ENCODE assay signal across 23 cellular contexts in the genomic region with DNA sequence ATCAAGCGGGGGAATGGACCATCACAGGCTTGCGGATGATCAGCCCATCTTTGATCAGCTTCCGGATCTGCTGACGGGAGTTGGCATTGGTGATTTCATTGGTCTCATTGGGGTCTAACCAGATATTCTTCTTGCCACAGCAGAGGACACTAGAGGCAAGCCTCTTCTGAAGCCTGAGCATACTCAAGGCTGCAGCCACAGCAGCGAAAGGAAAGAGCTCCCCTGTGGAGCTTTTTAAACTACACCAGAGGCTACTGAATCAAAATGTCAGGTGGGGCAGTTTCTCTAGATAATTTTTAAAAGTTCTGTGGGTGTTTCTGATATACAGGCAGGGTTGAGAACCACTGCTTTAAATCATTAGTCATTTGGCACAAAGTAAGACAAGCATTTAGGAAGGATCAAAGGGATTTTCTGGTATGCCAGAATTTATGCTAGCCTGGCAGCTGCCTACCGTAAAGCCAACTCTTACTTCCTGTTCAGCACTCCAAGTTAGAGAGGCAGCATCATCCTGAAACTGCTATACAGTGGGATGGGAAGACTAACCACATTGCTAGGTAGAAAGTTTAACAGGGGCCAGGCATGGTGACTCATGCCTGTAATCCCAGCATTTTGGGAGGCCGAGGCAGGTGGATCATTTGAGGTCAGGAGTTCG. TPM values are rescaled to one million over a fixed set of nuclear protein-coding genes. Genes with fewer than 3 reads are reported as not detected.
DNase-seq lines count a peak whose midpoint lies in the region; ATAC-seq and TF ChIP-seq lines count a peak whose summit lies in the region.
"Had no signal": no experiment of that assay in that cellular context is flagged by ENCODE, and none has a peak within 500 bp of the region (broad histone marks: within the 10 kb centered on the region; RNA-seq: fewer than 3 reads in every experiment).

No MANE protein-coding gene starts in this region.

- no peaks in the 10 kb centered on the region for H3F3A ChIP-seq in smooth muscle cell (ENCODE audit: low read depth)

- H3K4me1 ChIP-seq in colonic mucosa, result no peaks in the 10 kb centered on the region
- peaks cover 11% of the 10 kb centered on the region for H3K4me1 ChIP-seq in osteoblast (ENCODE audit: insufficient read depth, low read length)
- H3K4me1 ChIP-seq in smooth muscle cell (ENCODE audit: low read depth), result peaks cover 4% of the 10 kb centered on the region
- H3K4me1 ChIP-seq: uterus had no signal

- H3K27me3 ChIP-seq in colonic mucosa (no peaks in the 10 kb centered on the region), osteoblast (ENCODE audit: insufficient read depth, low read length) (no peaks in the 10 kb centered on the region), smooth muscle cell (ENCODE audit: low read depth) (no peaks in the 10 kb centered on the region)
- H3K27me3 ChIP-seq: BLaER1, heart left ventricle, spleen, uterus had no signal

- H3K4me2 ChIP-seq in osteoblast (ENCODE audit: insufficient read depth, low read length) (peak overlapping the region; percentile 43), smooth muscle cell (no peak overlapping the region)
- H3K4me2 ChIP-seq: BLaER1 had no signal

- WGBS in smooth muscle cell (ENCODE audit: low lambda C conversion rate), result 92% methylated on average over 8 of the region's 8 CpGs

- H3K27ac ChIP-seq in colonic mucosa, result peak overlapping the region; percentile 58
- H3K27ac ChIP-seq in osteoblast (ENCODE audit: low read depth, low read length), result no peak overlapping the region
- no peak overlapping the region for H3K27ac ChIP-seq in smooth muscle cell (ENCODE audit: low read depth)
- H3K27ac ChIP-seq: BLaER1, heart left ventricle, parathyroid adenoma, uterus had no signal

- peaks cover 7% of the 10 kb centered on the region for H4K20me1 ChIP-seq in osteoblast (ENCODE audit: insufficient read depth, low read length)
- no peaks in the 10 kb centered on the region for H4K20me1 ChIP-seq in smooth muscle cell (ENCODE audit: low read depth)

- DNase-seq in H4 (ENCODE audit: low spot score) (peak; percentile 57), RPMI7951 (ENCODE audit: low read depth) (peak; percentile 59), colonic mucosa (peak; percentile 43), osteoblast (ENCODE audit: insufficient read length, low spot score, missing footprints) (peak; percentile 87), T-helper 9 cell (no peak), smooth muscle cell (lab: John Stamatoyannopoulos, UW; ENCODE audit: unreplicated experiment) (no peak), left cardiac atrium (no peak)
- DNase-seq: cerebellar nuclear complex; DMS53; HCEC 1CT; heart left ventricle; KBM-7; kidney; NCI-H1417 treated with DMSO at 0.1 percent for 48 hours; OCI-M1; spleen; stimulated activated naive CD8-positive, alpha-beta T cell treated with anti-CD3 and anti-CD28 coated beads, Interleukin-15, Interleukin-2, amounts not matched to agents 100 U/mL and 50 U/mL, for 24 hours; SW 1271; uterus had no signal

- intact Hi-C loops in colonic mucosa (cut with DNase I) (no loop called here), left cardiac atrium (cut with DNase I) (no loop called here)

- H3K9me3 ChIP-seq in colonic mucosa (no peaks in the 10 kb centered on the region), osteoblast (ENCODE audit: low read depth, low read length) (no peaks in the 10 kb centered on the region), smooth muscle cell (replicated peaks; ENCODE audit: low read depth) (no peaks in the 10 kb centered on the region)
- H3K9me3 ChIP-seq: heart left ventricle, spleen, uterus had no signal

- peaks cover 28% of the 10 kb centered on the region for H3K79me2 ChIP-seq in osteoblast (ENCODE audit: insufficient read depth, low read length)
- H3K79me2 ChIP-seq in smooth muscle cell (ENCODE audit: low read depth), result peaks cover 4% of the 10 kb centered on the region
- H3K79me2 ChIP-seq: parathyroid adenoma had no signal

- H2AFZ ChIP-seq in osteoblast (ENCODE audit: low read length) (no peak overlapping the region), smooth muscle cell (ENCODE audit: low read depth) (no peak overlapping the region)
- H2AFZ ChIP-seq: parathyroid adenoma had no signal

- no peak for ATAC-seq in left cardiac atrium
- no peak for ATAC-seq in HG02763 (IDR thresholded peaks at IDR 0.05; ENCODE audit: unreplicated experiment)
- ATAC-seq: activated CD4-positive, CD25-positive, alpha-beta regulatory T cell treated with anti-CD3 and anti-CD28 coated beads, Interleukin-2, amount 50 U/mL, for 24 hours; heart left ventricle; stimulated activated naive CD8-positive, alpha-beta T cell treated with anti-CD3 and anti-CD28 coated beads, Interleukin-15, Interleukin-2, amounts not matched to agents 100 U/mL and 50 U/mL, for 24 hours had no signal

- H3K9ac ChIP-seq in colonic mucosa (ENCODE audit: low read depth in 2 of 2, low read length in 2 of 2) (peak overlapping the region in 1 of 2 donors; percentile 34), smooth muscle cell (ENCODE audit: low read depth) (no peak overlapping the region)
- H3K9ac ChIP-seq: BLaER1, parathyroid adenoma had no signal

- no peak for TF ChIP-seq CTCF in colonic mucosa (IDR thresholded peaks at IDR 0.05)
- no peak for TF ChIP-seq CTCF in osteoblast (IDR thresholded peaks at IDR 0.05; ENCODE audit: extremely low read depth, low read depth, low read length)
- TF ChIP-seq CTCF in smooth muscle cell (IDR thresholded peaks at IDR 0.05; ENCODE audit: borderline replicate concordance, insufficient read depth, poor library complexity, severe bottlenecking), result no peak

- H3K4me3 ChIP-seq in colonic mucosa, result no peak overlapping the region
- H3K4me3 ChIP-seq in osteoblast (ENCODE audit: insufficient read depth, low read length), result no peak overlapping the region
- no peak overlapping the region for H3K4me3 ChIP-seq in smooth muscle cell
- H3K4me3 ChIP-seq: BLaER1, heart left ventricle, spleen, uterus had no signal

- H3K36me3 ChIP-seq in colonic mucosa (no peaks in the 10 kb centered on the region), osteoblast (ENCODE audit: insufficient read depth, low read length) (no peaks in the 10 kb centered on the region), smooth muscle cell (ENCODE audit: low read depth) (no peaks in the 10 kb centered on the region)
- H3K36me3 ChIP-seq: heart left ventricle, uterus had no signal

RNA-seq across cellular contexts. Expression of a gene that starts 7.0 kb away (rescaled TPM):
- 3.6 and 5.0 TPM in 2 replicates for total RNA-seq in H4 (2014; rRNA removed; shearing (Covaris generic))
- total RNA-seq in RPMI7951 (2014; rRNA removed; shearing (Covaris generic)), result 5.8 and 7.2 TPM in 2 replicates
- total RNA-seq in colonic mucosa (10 to 100 TPM; 61.4 to 64.6 TPM), osteoblast (8.5 and 10.1 TPM in 2 replicates), smooth muscle cell (5.6 and 6.2 TPM in 2 replicates), left cardiac atrium (1 to 10 TPM; 5.3 to 9.7 TPM)
- polyA plus RNA-seq in smooth muscle cell, result 4.1 and 5.2 TPM in 2 replicates

Comparison
In these comparisons a context has a peak if more than half of its experiments do, and no peak if none do; other contexts are left out.
1. DNase-seq: peak in H4 (single experiment), RPMI7951 (single experiment), colonic mucosa (single experiment) and osteoblast (single experiment); none in T-helper 9 cell (single experiment), smooth muscle cell (single experiment) and left cardiac atrium (single experiment).